ENCODE assay signal across 32 cellular contexts in the genomic region with DNA sequence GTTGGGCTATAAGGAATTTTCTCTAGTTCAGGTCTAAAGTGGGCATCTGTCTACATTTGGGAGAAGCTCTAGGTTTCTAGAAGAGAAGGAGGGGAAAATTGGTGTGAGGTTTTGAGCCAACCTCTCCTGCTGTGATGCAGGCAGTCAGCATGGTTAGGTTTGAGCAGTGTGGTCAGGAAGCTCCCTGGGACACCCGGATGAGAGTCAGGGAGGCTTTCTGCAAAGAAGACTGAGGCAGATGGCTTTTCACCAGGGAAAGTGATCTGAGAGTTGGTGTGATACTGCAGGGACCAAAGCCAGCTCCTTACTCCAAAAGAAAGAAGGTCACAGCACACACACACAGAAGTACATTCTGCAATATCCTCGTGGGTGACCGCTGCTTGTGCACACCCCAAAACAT.
"Had no signal": no experiment of that assay in that cellular context is flagged by ENCODE, and none has a peak within 500 bp of the region (broad histone marks: within the 10 kb centered on the region; RNA-seq: fewer than 3 reads in every experiment).

No MANE protein-coding gene starts in this region.

- ATAC-seq: activated CD8-positive, alpha-beta T cell treated with anti-CD3 and anti-CD28 coated beads for 36 hours; activated T-cell treated with anti-CD3 and anti-CD28 coated beads, Interleukin-2, amount 50 U/mL, for 72 hours; Panc1 had no signal

- H3K27ac Mint-ChIP-seq: activated CD4-positive, alpha-beta T cell treated with anti-CD3 and anti-CD28 coated beads, Interleukin-2, amount 10 ng/mL, durations not matched to agents 24 days and 14 days; activated CD8-positive, alpha-beta T cell treated with anti-CD3 and anti-CD28 coated beads for 36 hours; activated naive CD4-positive, alpha-beta T cell treated with anti-CD3 and anti-CD28 coated beads, Interleukin-2, amount 50 U/mL, for 24 hours; activated naive CD8-positive, alpha-beta T cell treated with anti-CD3 and anti-CD28 coated beads, Interleukin-2, amount 10 ng/mL, durations not matched to agents 7 days and 5 days; activated T-cell treated with anti-CD3 and anti-CD28 coated beads, Interleukin-2, amount 50 U/mL, for 72 hours; activated T-helper 2 cell treated with anti-CD3 and anti-CD28 coated beads, Interferon-gamma antibody, Interleukin-2, Interleukin-4, amounts not matched to agents 10 μg/mL and 5 μg/mL and 100 μg/mL, durations not matched to agents 14 hours and 24 hours and 36 hours had no signal

- H3K4me3 ChIP-seq: ascending aorta, cardiac muscle cell, MG63, SJCRH30, SK-N-MC had no signal

- H3K4me1 Mint-ChIP-seq: activated CD4-positive, alpha-beta T cell treated with anti-CD3 and anti-CD28 coated beads, Interleukin-2, amount 10 ng/mL, durations not matched to agents 24 days and 14 days; activated naive CD4-positive, alpha-beta T cell treated with anti-CD3 and anti-CD28 coated beads, Interleukin-2, amount 50 U/mL, for 24 hours; activated naive CD8-positive, alpha-beta T cell treated with anti-CD3 and anti-CD28 coated beads, Interleukin-2, amount 10 ng/mL, durations not matched to agents 7 days and 5 days; central memory CD8-positive, alpha-beta T cell had no signal

- H3K4me3 Mint-ChIP-seq: activated CD4-positive, alpha-beta T cell treated with anti-CD3 and anti-CD28 coated beads, Interleukin-2, amount 10 ng/mL, durations not matched to agents 24 days and 14 days; activated CD8-positive, alpha-beta T cell treated with anti-CD3 and anti-CD28 coated beads for 36 hours; activated naive CD4-positive, alpha-beta T cell treated with anti-CD3 and anti-CD28 coated beads, Interleukin-2, amount 50 U/mL, for 24 hours; activated naive CD8-positive, alpha-beta T cell treated with anti-CD3 and anti-CD28 coated beads, Interleukin-2, amount 10 ng/mL, durations not matched to agents 7 days and 5 days; activated T-cell treated with anti-CD3 and anti-CD28 coated beads, Interleukin-2, amount 50 U/mL, for 72 hours; central memory CD8-positive, alpha-beta T cell had no signal

- H3K36me3 Mint-ChIP-seq: activated naive CD4-positive, alpha-beta T cell treated with anti-CD3 and anti-CD28 coated beads, Interleukin-2, amount 50 U/mL, for 24 hours; activated naive CD8-positive, alpha-beta T cell treated with anti-CD3 and anti-CD28 coated beads, Interleukin-2, amount 10 ng/mL, durations not matched to agents 7 days and 5 days had no signal

- DNase-seq: activated CD4-positive, alpha-beta T cell treated with anti-CD3 and anti-CD28 coated beads, Interleukin-2, amount 10 ng/mL, durations not matched to agents 24 days and 14 days; activated CD4-positive, alpha-beta T cell treated with anti-CD3 and anti-CD28 coated beads, Interleukin-2, amount 50 U/mL, for 4 hours; activated CD8-positive, alpha-beta T cell treated with anti-CD3 and anti-CD28 coated beads for 36 hours; activated gamma-delta T cell; activated naive CD4-positive, alpha-beta T cell treated with Interleukin-2 at 50 U/mL for 16 hours; activated naive CD8-positive, alpha-beta T cell treated with anti-CD3 and anti-CD28 coated beads, Interleukin-2, amount 10 ng/mL, durations not matched to agents 7 days and 5 days; activated T-cell treated with anti-CD3 and anti-CD28 coated beads, Interleukin-2, amount 50 U/mL, for 1 hour; activated T-cell treated with anti-CD3 and anti-CD28 coated beads, Interleukin-2, amount 50 U/mL, for 72 hours; amygdala; Kasumi-1; MG63; NCI-H1105; NCI-H1417 treated with DMSO at 0.1 percent for 48 hours; NCI-H187 treated with DMSO at 0.1 percent for 48 hours; NCI-H2081; NCI-H2171 treated with DMSO at 0.1 percent for 48 hours; NCI-H2227 treated with DMSO at 0.1 percent for 48 hours; NCI-H446; NCI-H510A treated with DMSO at 0.1 percent for 48 hours; NCI-H526 treated with DMSO at 0.1 percent for 48 hours; NCI-H82; SHP77; SJCRH30; T1000; WERI-Rb-1 had no signal

- H3K9me3 Mint-ChIP-seq: activated CD4-positive, alpha-beta T cell treated with anti-CD3 and anti-CD28 coated beads, Interleukin-2, amount 10 ng/mL, durations not matched to agents 24 days and 14 days; activated CD8-positive, alpha-beta T cell treated with anti-CD3 and anti-CD28 coated beads for 36 hours; activated naive CD4-positive, alpha-beta T cell treated with anti-CD3 and anti-CD28 coated beads, Interleukin-2, amount 50 U/mL, for 24 hours; activated naive CD8-positive, alpha-beta T cell treated with anti-CD3 and anti-CD28 coated beads, Interleukin-2, amount 10 ng/mL, durations not matched to agents 7 days and 5 days; activated T-helper 2 cell treated with anti-CD3 and anti-CD28 coated beads, Interferon-gamma antibody, Interleukin-2, Interleukin-4, amounts not matched to agents 10 μg/mL and 5 μg/mL and 100 μg/mL, durations not matched to agents 14 hours and 24 hours and 36 hours; central memory CD8-positive, alpha-beta T cell had no signal
